22 cellular contexts compared by ENCODE assay signal in genomic region chr12:122740351-122740750, GRCh38. TPM values are rescaled to one million over a fixed set of nuclear protein-coding genes. Genes with fewer than 3 reads are reported as not detected.
A peak's percentile ranks its signal among the peaks of the same experiment; 100 is the strongest.
DNase-seq lines count a peak whose midpoint lies in the region; ATAC-seq, FAIRE-seq and TF ChIP-seq lines count a peak whose summit lies in the region.
"Had no signal": no experiment of that assay in that cellular context is flagged by ENCODE, and none has a peak within 500 bp of the region (broad histone marks: within the 10 kb centered on the region; RNA-seq: fewer than 3 reads in every experiment).

No MANE protein-coding gene starts in this region.

- no peak for FAIRE-seq in HepG2 (lab: Jason Lieb, UNC)
- FAIRE-seq: colon, H54, keratinocyte had no signal

- no peak overlapping the region for H3K4me3 ChIP-seq in HepG2 (replicated peaks in 1 of 3; ENCODE audit: insufficient read depth in 1 of 3, low read depth in 2 of 3, low read length in 3 of 3)
- H3K4me3 ChIP-seq: hepatocyte, prostate gland, upper lobe of right lung had no signal

- H3K27me3 Mint-ChIP-seq in activated T-helper 2 cell treated with anti-CD3 and anti-CD28 coated beads, Interferon-gamma antibody, Interleukin-2, Interleukin-4, amounts not matched to agents 10 μg/mL and 5 μg/mL and 100 μg/mL, durations not matched to agents 14 hours and 24 hours and 36 hours (ENCODE audit: low read depth) = no peaks in the 10 kb centered on the region
- H3K27me3 Mint-ChIP-seq: activated CD4-positive, alpha-beta T cell treated with anti-CD3 and anti-CD28 coated beads, Interleukin-2, amount 10 ng/mL, durations not matched to agents 24 days and 14 days; CD4-positive, alpha-beta T cell; IgD-negative memory B cell; T-cell had no signal

- H3K9me3 ChIP-seq in HepG2 (ENCODE audit: low read length) = no peaks in the 10 kb centered on the region
- H3K9me3 ChIP-seq: prostate gland, upper lobe of right lung had no signal

- no peaks in the 10 kb centered on the region for H3K36me3 ChIP-seq in HepG2 (replicated peaks in 1 of 2; ENCODE audit: control insufficient read depth in 1 of 2, insufficient read depth in 2 of 2, low read length in 2 of 2)
- H3K36me3 ChIP-seq: prostate gland, upper lobe of right lung had no signal

- no peak overlapping the region for H3K27ac ChIP-seq in HepG2 (ENCODE audit: extremely low read length, insufficient read depth, low read length)
- H3K27ac ChIP-seq: hepatocyte, prostate gland, upper lobe of right lung had no signal

- H3K36me3 Mint-ChIP-seq in activated T-helper 2 cell treated with anti-CD3 and anti-CD28 coated beads, Interferon-gamma antibody, Interleukin-2, Interleukin-4, amounts not matched to agents 10 μg/mL and 5 μg/mL and 100 μg/mL, durations not matched to agents 14 hours and 24 hours and 36 hours (ENCODE audit: low read depth) = peaks cover 3% of the 10 kb centered on the region
- H3K36me3 Mint-ChIP-seq: natural killer cell treated with Interleukin-12 subunit alpha and Interleukin-12 subunit beta and Interleukin-15 and Interleukin-18, amount 100 ng/mL, for 72 hours; T-cell had no signal

- in situ Hi-C loops in HepG2 (cut with HindIII; ENCODE audit: extremely low pct_ligation_motif_present, low pct_unique_long_range_greater_than_20kb) = no loop called here

- POLR2A ChIA-PET in HepG2 (lab: Yijun Ruan, JAX) = no interaction called here

- BruUV-seq in HepG2 (replicated peaks; lab: Mats Ljungman, UMichigan) = no TSS peak

- no peaks in the 10 kb centered on the region for H4K20me1 ChIP-seq in HepG2 (ENCODE audit: insufficient read depth, low read length)

- WGBS in HepG2 (ENCODE audit: low lambda C conversion rate) = 70% methylated on average over 7 of the region's 7 CpGs

- no peak for TF ChIP-seq POLR2A in HepG2 (IDR thresholded peaks at IDR 0.05; ENCODE audit: insufficient read depth in 1 of 2, low read depth in 2 of 2, low read length in 2 of 2)

- no peak overlapping the region for H3K4me2 ChIP-seq in HepG2 (ENCODE audit: low read depth, low read length)
- H3K4me2 ChIP-seq: hepatocyte had no signal

- no peak overlapping the region for H3K9ac ChIP-seq in HepG2 (ENCODE audit: insufficient read depth, low read depth, low read length)

- intact Hi-C loops in HepG2 (cut with micrococcal nuclease; ENCODE audit: unreplicated experiment) = no loop called here
- intact Hi-C loops in activated T-helper 2 cell treated with anti-CD3 and anti-CD28 coated beads, Interferon-gamma antibody, Interleukin-2, Interleukin-4, amounts not matched to agents 10 μg/mL and 5 μg/mL and 100 μg/mL, durations not matched to agents 14 hours and 24 hours and 36 hours (cut with micrococcal nuclease) = no loop called here

- H3K27me3 ChIP-seq in HepG2 (ENCODE audit: control insufficient read depth in 1 of 2, insufficient read depth in 2 of 2, low read length in 2 of 2) = no peaks in the 10 kb centered on the region; a peak in 2 of 5 replicates
- H3K27me3 ChIP-seq: hepatocyte, upper lobe of right lung had no signal

- H2AFZ ChIP-seq in HepG2 (ENCODE audit: low read length) = no peak overlapping the region
- H2AFZ ChIP-seq: hepatocyte had no signal

- H3K4me1 Mint-ChIP-seq in activated T-helper 2 cell treated with anti-CD3 and anti-CD28 coated beads, Interferon-gamma antibody, Interleukin-2, Interleukin-4, amounts not matched to agents 10 μg/mL and 5 μg/mL and 100 μg/mL, durations not matched to agents 14 hours and 24 hours and 36 hours (ENCODE audit: low read depth) = peaks cover 17% of the 10 kb centered on the region
- H3K4me1 Mint-ChIP-seq: endodermal cell, IgD-negative memory B cell had no signal

- H3K4me3 Mint-ChIP-seq in activated T-helper 2 cell treated with anti-CD3 and anti-CD28 coated beads, Interferon-gamma antibody, Interleukin-2, Interleukin-4, amounts not matched to agents 10 μg/mL and 5 μg/mL and 100 μg/mL, durations not matched to agents 14 hours and 24 hours and 36 hours (ENCODE audit: low read depth) = no peak overlapping the region
- H3K4me3 Mint-ChIP-seq: activated CD4-positive, alpha-beta T cell treated with anti-CD3 and anti-CD28 coated beads, Interleukin-2, amount 10 ng/mL, durations not matched to agents 24 days and 14 days; CD4-positive, alpha-beta T cell; endodermal cell; IgD-negative memory B cell; natural killer cell treated with Interleukin-12 subunit alpha and Interleukin-12 subunit beta and Interleukin-15 and Interleukin-18, amount 100 ng/mL, for 72 hours; T-cell had no signal

- no peak overlapping the region for H3K27ac Mint-ChIP-seq in activated T-helper 2 cell treated with anti-CD3 and anti-CD28 coated beads, Interferon-gamma antibody, Interleukin-2, Interleukin-4, amounts not matched to agents 10 μg/mL and 5 μg/mL and 100 μg/mL, durations not matched to agents 14 hours and 24 hours and 36 hours
- H3K27ac Mint-ChIP-seq: activated CD4-positive, alpha-beta T cell treated with anti-CD3 and anti-CD28 coated beads, Interleukin-2, amount 10 ng/mL, durations not matched to agents 24 days and 14 days; activated naive CD4-positive, alpha-beta T cell treated with anti-CD3 and anti-CD28 coated beads, Interleukin-2, amount 50 U/mL, for 72 hours; CD4-positive, alpha-beta T cell; endodermal cell; IgD-negative memory B cell; natural killer cell treated with Interleukin-12 subunit alpha and Interleukin-12 subunit beta and Interleukin-15 and Interleukin-18, amount 100 ng/mL, for 72 hours; T-cell had no signal

- CTCF ChIA-PET in HepG2 (lab: Yijun Ruan, JAX; ENCODE audit: low intra/inter-chr PET ratio, low total read pairs) = no interaction called here

- ATAC-seq in HepG2 = no peak
- ATAC-seq in GM18520 (IDR thresholded peaks at IDR 0.05; ENCODE audit: unreplicated experiment) = no peak
- ATAC-seq: activated naive CD4-positive, alpha-beta T cell treated with anti-CD3 and anti-CD28 coated beads, Interleukin-2, amount 50 U/mL, for 72 hours; natural killer cell treated with Interleukin-12 subunit alpha and Interleukin-12 subunit beta and Interleukin-15 and Interleukin-18, amount 100 ng/mL, for 72 hours; T-cell; upper lobe of right lung had no signal

- TF ChIP-seq EP300 in HepG2 (IDR thresholded peaks at IDR 0.05; ENCODE audit: low read depth in 2 of 2, low read length in 2 of 2) (no peak), HepG2 (CRISPR knock-in tag; IDR thresholded peaks at IDR 0.05; ENCODE audit: borderline replicate concordance) (no peak)

- no peaks in the 10 kb centered on the region for H3K79me2 ChIP-seq in HepG2 (ENCODE audit: insufficient read depth, low read length)
- H3K79me2 ChIP-seq: hepatocyte had no signal

- no peak for TF ChIP-seq RAD21 in HepG2 (CRISPR knock-in tag; IDR thresholded peaks at IDR 0.05)

- H3K9me3 Mint-ChIP-seq in activated T-helper 2 cell treated with anti-CD3 and anti-CD28 coated beads, Interferon-gamma antibody, Interleukin-2, Interleukin-4, amounts not matched to agents 10 μg/mL and 5 μg/mL and 100 μg/mL, durations not matched to agents 14 hours and 24 hours and 36 hours = peaks cover 4% of the 10 kb centered on the region
- H3K9me3 Mint-ChIP-seq: activated naive CD4-positive, alpha-beta T cell treated with anti-CD3 and anti-CD28 coated beads, Interleukin-2, amount 50 U/mL, for 72 hours; CD4-positive, alpha-beta T cell; IgD-negative memory B cell; natural killer cell treated with Interleukin-12 subunit alpha and Interleukin-12 subunit beta and Interleukin-15 and Interleukin-18, amount 100 ng/mL, for 72 hours; T-cell had no signal

- H3K4me1 ChIP-seq in HepG2 (ENCODE audit: insufficient read depth, low read length) = peaks cover 31% of the 10 kb centered on the region
- H3K4me1 ChIP-seq: prostate gland, upper lobe of right lung had no signal

- DNase-seq in EL (peak; percentile 10), OCI-M1 (lab: John Stamatoyannopoulos, UW) (peak; percentile 29), HepG2 (ENCODE audit: low spot score) (no peak), amniotic stem cell (lab: John Stamatoyannopoulos, UW) (no peak)
- DNase-seq in activated T-helper 2 cell treated with anti-CD3 and anti-CD28 coated beads, Interferon-gamma antibody, Interleukin-2, Interleukin-4, amounts not matched to agents 10 μg/mL and 5 μg/mL and 100 μg/mL, durations not matched to agents 14 hours and 24 hours and 36 hours (ENCODE audit: low spot score) = no peak
- DNase-seq: activated CD4-positive, alpha-beta T cell treated with anti-CD3 and anti-CD28 coated beads, Interleukin-2, amount 10 ng/mL, durations not matched to agents 24 days and 14 days; CD4-positive, alpha-beta T cell; endodermal cell; NCI-H1048; NCI-H510A treated with DMSO at 0.1 percent for 48 hours; T-cell; upper lobe of right lung had no signal

- no peak for TF ChIP-seq CTCF in HepG2 (CRISPR knock-in tag; IDR thresholded peaks at IDR 0.05)

RNA-seq across cellular contexts. Expression of gene HCAR1, which starts 9.7 kb away (rescaled TPM):
- 0.34 and 0.53 TPM in 2 replicates for total RNA-seq in HepG2 (2016; rRNA removed; fragmentation: Illumina TruSeq; extraction: Trizol)
- 0.09 and 0.10 TPM in 2 replicates for total RNA-seq in HepG2 (2016; cell fraction: cytosol; rRNA removed; fragmentation: Illumina TruSeq; extraction: Trizol; ENCODE audit: low read depth)
- total RNA-seq in HepG2 (2016; cell fraction: insoluble cytoplasmic fraction; rRNA removed; fragmentation: Illumina TruSeq; extraction: Trizol) = 0.43 and 0.48 TPM in 2 replicates
- 0.31 and 0.40 TPM in 2 replicates for total RNA-seq in HepG2 (2016; cell fraction: membrane; rRNA removed; fragmentation: Illumina TruSeq; extraction: Trizol)
- total RNA-seq in HepG2 (2016; cell fraction: nucleus; rRNA removed; fragmentation: Illumina TruSeq; extraction: Trizol) = 0.40 and 0.41 TPM in 2 replicates
- 4.3 and 4.4 TPM in 2 replicates for polyA plus RNA-seq in HepG2 (2011; rRNA removed)
- 3.6 and 4.3 TPM in 2 replicates for polyA plus RNA-seq in HepG2 (2011; cell fraction: cytosol; rRNA removed)
- 2.2 and 2.4 TPM in 2 replicates for polyA plus RNA-seq in HepG2 (2011; cell fraction: nucleus; rRNA removed)
- polyA plus RNA-seq in HepG2 (2012) = 1.3 and 3.2 TPM in 2 replicates
- polyA plus RNA-seq in HepG2 (2016; cell fraction: cytosol; fragmentation: Illumina TruSeq; extraction: Trizol; ENCODE audit: low read depth) = 0.07 and 0.08 TPM in 2 replicates
- 0.39 and 0.40 TPM in 2 replicates for polyA plus RNA-seq in HepG2 (2016; cell fraction: insoluble cytoplasmic fraction; fragmentation: Illumina TruSeq; extraction: Trizol; ENCODE audit: low read depth)
- polyA plus RNA-seq in HepG2 (2016; cell fraction: membrane; fragmentation: Illumina TruSeq; extraction: Trizol; ENCODE audit: low read depth) = 0.13 and 0.19 TPM in 2 replicates
- 0.59 and 0.72 TPM in 2 replicates for polyA plus RNA-seq in HepG2 (2016; cell fraction: nucleus; fragmentation: Illumina TruSeq; extraction: Trizol; ENCODE audit: insufficient read depth, low read depth)
- polyA minus RNA-seq in HepG2 (2011; rRNA and poly(A)+ RNA removed; ENCODE audit: low replicate concordance) = 9.6 TPM in 1 of 2 replicates, not detected in the other
- polyA minus RNA-seq in HepG2 (2011; cell fraction: cytosol; rRNA and poly(A)+ RNA removed) = 4.5 and 5.2 TPM in 2 replicates
- 1.5 and 1.9 TPM in 2 replicates for polyA minus RNA-seq in HepG2 (2011; cell fraction: nucleus; rRNA and poly(A)+ RNA removed)
- total RNA-seq in activated T-helper 2 cell treated with anti-CD3 and anti-CD28 coated beads, Interferon-gamma antibody, Interleukin-2, Interleukin-4, amounts not matched to agents 10 μg/mL and 5 μg/mL and 100 μg/mL, durations not matched to agents 14 hours and 24 hours and 36 hours = 2.6 and 2.8 TPM in 2 replicates
- total RNA-seq: natural killer cell treated with Interleukin-12 subunit alpha and Interleukin-12 subunit beta and Interleukin-15 and Interleukin-18, amount 100 ng/mL, for 72 hours had no signal
- polyA plus RNA-seq: IgD-negative memory B cell had no signal

RNA-seq across cellular contexts. Expression of gene DENR, which starts 12.3 kb away (rescaled TPM):
- 59.1 and 78.9 TPM in 2 replicates for total RNA-seq in HepG2 (2016; rRNA removed; fragmentation: Illumina TruSeq; extraction: Trizol)
- 21.7 and 21.9 TPM in 2 replicates for total RNA-seq in HepG2 (2016; cell fraction: cytosol; rRNA removed; fragmentation: Illumina TruSeq; extraction: Trizol; ENCODE audit: low read depth)
- total RNA-seq in HepG2 (2016; cell fraction: insoluble cytoplasmic fraction; rRNA removed; fragmentation: Illumina TruSeq; extraction: Trizol) = 60.4 and 77.7 TPM in 2 replicates
- total RNA-seq in HepG2 (2016; cell fraction: membrane; rRNA removed; fragmentation: Illumina TruSeq; extraction: Trizol) = 70.7 and 70.9 TPM in 2 replicates
- 25.9 and 30.2 TPM in 2 replicates for total RNA-seq in HepG2 (2016; cell fraction: nucleus; rRNA removed; fragmentation: Illumina TruSeq; extraction: Trizol)
- polyA plus RNA-seq in HepG2 (2011; rRNA removed) = 23.8 and 30.0 TPM in 2 replicates
- polyA plus RNA-seq in HepG2 (2011; cell fraction: cytosol; rRNA removed) = 14.5 and 20.1 TPM in 2 replicates
- 6.9 and 11.4 TPM in 2 replicates for polyA plus RNA-seq in HepG2 (2011; cell fraction: nucleus; rRNA removed)
- 28.0 and 41.3 TPM in 2 replicates for polyA plus RNA-seq in HepG2 (2012)
- polyA plus RNA-seq in HepG2 (2016; cell fraction: cytosol; fragmentation: Illumina TruSeq; extraction: Trizol; ENCODE audit: low read depth) = 25.3 and 34.4 TPM in 2 replicates
- polyA plus RNA-seq in HepG2 (2016; cell fraction: insoluble cytoplasmic fraction; fragmentation: Illumina TruSeq; extraction: Trizol; ENCODE audit: low read depth) = 102 and 104 TPM in 2 replicates
- 69.0 and 73.4 TPM in 2 replicates for polyA plus RNA-seq in HepG2 (2016; cell fraction: membrane; fragmentation: Illumina TruSeq; extraction: Trizol; ENCODE audit: low read depth)
- 52.9 and 57.8 TPM in 2 replicates for polyA plus RNA-seq in HepG2 (2016; cell fraction: nucleus; fragmentation: Illumina TruSeq; extraction: Trizol; ENCODE audit: insufficient read depth, low read depth)
- 11.0 and 13.1 TPM in 2 replicates for polyA minus RNA-seq in HepG2 (2011; rRNA and poly(A)+ RNA removed; ENCODE audit: low replicate concordance)
- 12.1 and 13.5 TPM in 2 replicates for polyA minus RNA-seq in HepG2 (2011; cell fraction: cytosol; rRNA and poly(A)+ RNA removed)
- 28.7 and 32.8 TPM in 2 replicates for polyA minus RNA-seq in HepG2 (2011; cell fraction: nucleus; rRNA and poly(A)+ RNA removed)
- 76.7 and 79.6 TPM in 2 replicates for total RNA-seq in activated T-helper 2 cell treated with anti-CD3 and anti-CD28 coated beads, Interferon-gamma antibody, Interleukin-2, Interleukin-4, amounts not matched to agents 10 μg/mL and 5 μg/mL and 100 μg/mL, durations not matched to agents 14 hours and 24 hours and 36 hours

RNA-seq across cellular contexts. Expression of gene HCAR3, which starts 23.7 kb away (rescaled TPM):
- 0.11 and 0.20 TPM in 2 replicates for total RNA-seq in HepG2 (2016; rRNA removed; fragmentation: Illumina TruSeq; extraction: Trizol)
- 0.10 and 0.18 TPM in 2 replicates for total RNA-seq in HepG2 (2016; cell fraction: cytosol; rRNA removed; fragmentation: Illumina TruSeq; extraction: Trizol; ENCODE audit: low read depth)
- 0.24 and 0.26 TPM in 2 replicates for total RNA-seq in HepG2 (2016; cell fraction: insoluble cytoplasmic fraction; rRNA removed; fragmentation: Illumina TruSeq; extraction: Trizol)
- 0.09 TPM in 1 of 2 replicates, not detected in the other for total RNA-seq in HepG2 (2016; cell fraction: membrane; rRNA removed; fragmentation: Illumina TruSeq; extraction: Trizol)
- total RNA-seq in HepG2 (2016; cell fraction: nucleus; rRNA removed; fragmentation: Illumina TruSeq; extraction: Trizol) = 0.16 TPM in 2 replicates
- polyA plus RNA-seq in HepG2 (2011; rRNA removed) = 12.8 and 20.4 TPM in 2 replicates
- polyA plus RNA-seq in HepG2 (2011; cell fraction: cytosol; rRNA removed) = 13.9 and 25.5 TPM in 2 replicates
- polyA plus RNA-seq in HepG2 (2011; cell fraction: nucleus; rRNA removed) = 5.3 and 10.7 TPM in 2 replicates
- polyA plus RNA-seq in HepG2 (2012) = 5.5 and 7.2 TPM in 2 replicates
- 0.09 TPM in 1 of 2 replicates, not detected in the other for polyA plus RNA-seq in HepG2 (2016; cell fraction: cytosol; fragmentation: Illumina TruSeq; extraction: Trizol; ENCODE audit: low read depth)
- polyA plus RNA-seq in HepG2 (2016; cell fraction: insoluble cytoplasmic fraction; fragmentation: Illumina TruSeq; extraction: Trizol; ENCODE audit: low read depth) = 0.15 TPM in 1 of 2 replicates, not detected in the other
- polyA plus RNA-seq in HepG2 (2016; cell fraction: membrane; fragmentation: Illumina TruSeq; extraction: Trizol; ENCODE audit: low read depth) = 0.10 and 0.13 TPM in 2 replicates
- 0.71 and 0.94 TPM in 2 replicates for polyA plus RNA-seq in HepG2 (2016; cell fraction: nucleus; fragmentation: Illumina TruSeq; extraction: Trizol; ENCODE audit: insufficient read depth, low read depth)
- 26.1 TPM in 1 of 2 replicates, not detected in the other for polyA minus RNA-seq in HepG2 (2011; rRNA and poly(A)+ RNA removed; ENCODE audit: low replicate concordance)
- 4.7 and 9.5 TPM in 2 replicates for polyA minus RNA-seq in HepG2 (2011; cell fraction: cytosol; rRNA and poly(A)+ RNA removed)
- 4.5 and 7.5 TPM in 2 replicates for polyA minus RNA-seq in HepG2 (2011; cell fraction: nucleus; rRNA and poly(A)+ RNA removed)
- 0.34 and 0.46 TPM in 2 replicates for total RNA-seq in activated T-helper 2 cell treated with anti-CD3 and anti-CD28 coated beads, Interferon-gamma antibody, Interleukin-2, Interleukin-4, amounts not matched to agents 10 μg/mL and 5 μg/mL and 100 μg/mL, durations not matched to agents 14 hours and 24 hours and 36 hours
- total RNA-seq: endodermal cell, skeletal muscle tissue, T-cell had no signal
- polyA plus RNA-seq: IgD-negative memory B cell had no signal

RNA-seq across cellular contexts. Expression of gene CCDC62, which starts 34.0 kb away (rescaled TPM):
- total RNA-seq in HepG2 (2016; rRNA removed; fragmentation: Illumina TruSeq; extraction: Trizol) = 0.07 TPM in 2 replicates
- 0.40 and 0.79 TPM in 2 replicates for total RNA-seq in HepG2 (2016; cell fraction: cytosol; rRNA removed; fragmentation: Illumina TruSeq; extraction: Trizol; ENCODE audit: low read depth)
- total RNA-seq in HepG2 (2016; cell fraction: insoluble cytoplasmic fraction; rRNA removed; fragmentation: Illumina TruSeq; extraction: Trizol) = 0.07 and 0.13 TPM in 2 replicates
- total RNA-seq in HepG2 (2016; cell fraction: membrane; rRNA removed; fragmentation: Illumina TruSeq; extraction: Trizol) = 0.14 and 0.31 TPM in 2 replicates
- not detected in 2 replicates for total RNA-seq in HepG2 (2016; cell fraction: nucleus; rRNA removed; fragmentation: Illumina TruSeq; extraction: Trizol)
- 0.04 and 0.10 TPM in 2 replicates for polyA plus RNA-seq in HepG2 (2011; rRNA removed)
- polyA plus RNA-seq in HepG2 (2011; cell fraction: cytosol; rRNA removed) = 0.01 TPM in 1 of 2 replicates, not detected in the other
- polyA plus RNA-seq in HepG2 (2011; cell fraction: nucleus; rRNA removed) = 0.10 and 0.12 TPM in 2 replicates
- 0.12 TPM in 1 of 2 replicates, not detected in the other for polyA plus RNA-seq in HepG2 (2012)
- not detected in 2 replicates for polyA plus RNA-seq in HepG2 (2016; cell fraction: cytosol; fragmentation: Illumina TruSeq; extraction: Trizol; ENCODE audit: low read depth)
- not detected in 2 replicates for polyA plus RNA-seq in HepG2 (2016; cell fraction: insoluble cytoplasmic fraction; fragmentation: Illumina TruSeq; extraction: Trizol; ENCODE audit: low read depth)
- 0.06 TPM in 1 of 2 replicates, not detected in the other for polyA plus RNA-seq in HepG2 (2016; cell fraction: membrane; fragmentation: Illumina TruSeq; extraction: Trizol; ENCODE audit: low read depth)
- polyA plus RNA-seq in HepG2 (2016; cell fraction: nucleus; fragmentation: Illumina TruSeq; extraction: Trizol; ENCODE audit: insufficient read depth, low read depth) = not detected in 2 replicates
- polyA minus RNA-seq in HepG2 (2011; rRNA and poly(A)+ RNA removed; ENCODE audit: low replicate concordance) = 0.18 and 0.89 TPM in 2 replicates
- polyA minus RNA-seq in HepG2 (2011; cell fraction: cytosol; rRNA and poly(A)+ RNA removed) = not detected in 2 replicates
- polyA minus RNA-seq in HepG2 (2011; cell fraction: nucleus; rRNA and poly(A)+ RNA removed) = 0.25 and 0.39 TPM in 2 replicates
- total RNA-seq in activated T-helper 2 cell treated with anti-CD3 and anti-CD28 coated beads, Interferon-gamma antibody, Interleukin-2, Interleukin-4, amounts not matched to agents 10 μg/mL and 5 μg/mL and 100 μg/mL, durations not matched to agents 14 hours and 24 hours and 36 hours = 0.39 and 0.62 TPM in 2 replicates

RNA-seq across cellular contexts. Expression of gene HCAR2, which starts 37.2 kb away (rescaled TPM):
- 0.09 TPM in 1 of 2 replicates, not detected in the other for total RNA-seq in HepG2 (2016; rRNA removed; fragmentation: Illumina TruSeq; extraction: Trizol)
- total RNA-seq in HepG2 (2016; cell fraction: cytosol; rRNA removed; fragmentation: Illumina TruSeq; extraction: Trizol; ENCODE audit: low read depth) = not detected in 2 replicates
- total RNA-seq in HepG2 (2016; cell fraction: insoluble cytoplasmic fraction; rRNA removed; fragmentation: Illumina TruSeq; extraction: Trizol) = 0.09 TPM in 1 of 2 replicates, not detected in the other
- total RNA-seq in HepG2 (2016; cell fraction: membrane; rRNA removed; fragmentation: Illumina TruSeq; extraction: Trizol) = not detected in 2 replicates
- total RNA-seq in HepG2 (2016; cell fraction: nucleus; rRNA removed; fragmentation: Illumina TruSeq; extraction: Trizol) = not detected in 2 replicates
- polyA plus RNA-seq in HepG2 (2011; rRNA removed) = 5.6 and 9.2 TPM in 2 replicates
- polyA plus RNA-seq in HepG2 (2011; cell fraction: cytosol; rRNA removed) = 4.4 and 5.5 TPM in 2 replicates
- polyA plus RNA-seq in HepG2 (2011; cell fraction: nucleus; rRNA removed) = 2.0 and 3.7 TPM in 2 replicates
- polyA plus RNA-seq in HepG2 (2012) = 1.7 and 2.1 TPM in 2 replicates
- polyA plus RNA-seq in HepG2 (2016; cell fraction: cytosol; fragmentation: Illumina TruSeq; extraction: Trizol; ENCODE audit: low read depth) = not detected in 2 replicates
- 0.11 TPM in 1 of 2 replicates, not detected in the other for polyA plus RNA-seq in HepG2 (2016; cell fraction: insoluble cytoplasmic fraction; fragmentation: Illumina TruSeq; extraction: Trizol; ENCODE audit: low read depth)
- not detected in 2 replicates for polyA plus RNA-seq in HepG2 (2016; cell fraction: membrane; fragmentation: Illumina TruSeq; extraction: Trizol; ENCODE audit: low read depth)
- not detected in 2 replicates for polyA plus RNA-seq in HepG2 (2016; cell fraction: nucleus; fragmentation: Illumina TruSeq; extraction: Trizol; ENCODE audit: insufficient read depth, low read depth)
- polyA minus RNA-seq in HepG2 (2011; rRNA and poly(A)+ RNA removed; ENCODE audit: low replicate concordance) = 0.33 and 12.9 TPM in 2 replicates
- 1.7 and 5.0 TPM in 2 replicates for polyA minus RNA-seq in HepG2 (2011; cell fraction: cytosol; rRNA and poly(A)+ RNA removed)
- 1.3 and 3.2 TPM in 2 replicates for polyA minus RNA-seq in HepG2 (2011; cell fraction: nucleus; rRNA and poly(A)+ RNA removed)
- 0.16 TPM in 2 replicates for total RNA-seq in activated T-helper 2 cell treated with anti-CD3 and anti-CD28 coated beads, Interferon-gamma antibody, Interleukin-2, Interleukin-4, amounts not matched to agents 10 μg/mL and 5 μg/mL and 100 μg/mL, durations not matched to agents 14 hours and 24 hours and 36 hours
- total RNA-seq: endodermal cell had no signal
- polyA plus RNA-seq: IgD-negative memory B cell had no signal

Comparison
In these comparisons a context has a peak if more than half of its experiments do, and no peak if none do; other contexts are left out.
1. DNase-seq: peak in EL (single experiment) and OCI-M1 (single experiment); none in HepG2 (single experiment), amniotic stem cell (single experiment) and activated T-helper 2 cell treated with anti-CD3 and anti-CD28 coated beads, Interferon-gamma antibody, Interleukin-2, Interleukin-4, amounts not matched to agents 10 μg/mL and 5 μg/mL and 100 μg/mL, durations not matched to agents 14 hours and 24 hours and 36 hours (single experiment).